ENCODE assay signal across 8 cellular contexts in the genomic region with DNA sequence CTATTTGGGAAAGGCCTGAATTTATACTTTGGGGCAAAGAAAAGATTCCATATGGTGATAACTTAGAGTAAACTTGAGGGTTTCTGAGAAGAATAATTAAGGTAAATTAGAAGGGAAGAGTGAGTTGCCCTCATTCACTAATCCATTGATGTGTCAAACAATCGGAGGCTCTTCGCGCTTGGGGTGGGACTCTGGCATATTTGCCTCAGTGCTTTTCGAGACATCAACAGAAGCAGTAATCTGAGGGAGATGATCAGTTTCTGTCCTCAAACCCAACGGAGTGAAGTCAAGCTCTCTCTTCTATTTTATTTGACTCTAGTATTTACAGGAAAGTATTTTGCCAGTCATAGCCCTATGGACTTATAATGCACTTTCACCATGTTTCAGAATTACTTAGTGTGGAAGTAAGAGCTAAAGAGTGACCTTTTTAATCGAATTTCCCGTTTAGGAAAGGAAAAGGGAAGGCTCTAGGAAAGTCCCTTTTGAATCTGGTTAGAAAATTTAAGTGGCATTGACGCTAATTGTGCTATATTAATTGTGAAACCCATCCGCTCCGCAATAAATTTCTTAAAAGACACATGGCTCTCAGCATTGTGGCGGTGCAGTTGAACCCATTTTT. TPM values are rescaled to one million over a fixed set of nuclear protein-coding genes. Genes with fewer than 3 reads are reported as not detected.
DNase-seq lines count a peak whose midpoint lies in the region; ATAC-seq and TF ChIP-seq lines count a peak whose summit lies in the region.

No MANE protein-coding gene starts in this region.

- H3K4me3 ChIP-seq in BE2C (ENCODE audit: low read depth, low read length) = peak overlapping the region; percentile 96
- peak overlapping the region; percentile 96 for H3K4me3 ChIP-seq in Jurkat, Clone E6-1 (ENCODE audit: low read length)
- H3K4me3 ChIP-seq in breast epithelium = peak overlapping the region; percentile 84 to 95 (median 84)
- peak overlapping the region; percentile 97 for H3K4me3 ChIP-seq in mesodermal cell (ENCODE audit: extremely low read depth, insufficient read depth, low read length, poor library complexity, severe bottlenecking)
- peak overlapping the region; percentile 36 to 58 for H3K4me3 ChIP-seq in aorta (ENCODE audit: low read length in 2 of 2)

- no peaks in the 10 kb centered on the region for H3K4me1 ChIP-seq in BE2C
- no peaks in the 10 kb centered on the region for H3K4me1 ChIP-seq in breast epithelium
- peaks cover 9% of the 10 kb centered on the region for H3K4me1 ChIP-seq in mesodermal cell (ENCODE audit: control insufficient read depth, insufficient read depth, low read length, poor library complexity, severe bottlenecking)
- H3K4me1 ChIP-seq in aorta (ENCODE audit: control insufficient read depth in 1 of 2, insufficient read depth in 2 of 2, low read length in 2 of 2) = no peaks in the 10 kb centered on the region

- WGBS in mesodermal cell (ENCODE audit: insufficient coverage in 2 of 2), 2 experiments = 5 to 20% methylated on average over 6 to 7 of the region's 11 CpGs
- 0 to 3% methylated on average over 11 of the region's 11 CpGs for whole genome bisulfite sequencing in aorta, 2 donors

- TF ChIP-seq POLR2A in breast epithelium (IDR thresholded peaks at IDR 0.05) = no peak

- H3K9me3 ChIP-seq in BE2C (no peaks in the 10 kb centered on the region), breast epithelium (no peaks in the 10 kb centered on the region), mesodermal cell (ENCODE audit: control insufficient read depth, low read length) (no peaks in the 10 kb centered on the region), aorta (ENCODE audit: control insufficient read depth, low read length) (no peaks in the 10 kb centered on the region)

- no peaks in the 10 kb centered on the region for H3K27me3 ChIP-seq in BE2C
- no peaks in the 10 kb centered on the region for H3K27me3 ChIP-seq in breast epithelium
- H3K27me3 ChIP-seq in aorta (ENCODE audit: control insufficient read depth in 1 of 2, insufficient read depth in 2 of 2, low read length in 1 of 2) = no peaks in the 10 kb centered on the region

- intact Hi-C loops in breast epithelium (cut with DNase I; ENCODE audit: low total_unique reads) (loop anchor here (5.0 kb wide), 1 partner anchor 1063 kb away; a partner anchor contains a TSS), aorta (cut with DNase I) (no loop called here)

- ATAC-seq in aorta (ENCODE audit: low FRiP score) (no peak), HG02973 (IDR thresholded peaks at IDR 0.05; ENCODE audit: unreplicated experiment) (no peak)

- H3K36me3 ChIP-seq in BE2C = peaks cover 19% of the 10 kb centered on the region
- H3K36me3 ChIP-seq in breast epithelium = no peaks in the 10 kb centered on the region
- peaks cover 39% of the 10 kb centered on the region for H3K36me3 ChIP-seq in mesodermal cell (ENCODE audit: control insufficient read depth, insufficient read depth, low read length)
- H3K36me3 ChIP-seq in aorta (ENCODE audit: control insufficient read depth in 1 of 2, insufficient read depth in 2 of 2, low read length in 1 of 2) = no peaks in the 10 kb centered on the region

- H3K27ac ChIP-seq in breast epithelium = peak overlapping the region; percentile 55 to 97
- H3K27ac ChIP-seq in mesodermal cell (ENCODE audit: low read depth, low read length, severe bottlenecking) = peak overlapping the region; percentile 91
- H3K27ac ChIP-seq in aorta (ENCODE audit: low read depth in 1 of 2, low read length in 2 of 2) = no peak overlapping the region

- TF ChIP-seq CTCF in BE2C (IDR thresholded peaks at IDR 0.05; ENCODE audit: low read depth, low read length) (no peak), breast epithelium (IDR thresholded peaks at IDR 0.05) (no peak)

- no peak for DNase-seq in BE2C
- DNase-seq in Jurkat, Clone E6-1 (ENCODE audit: low read depth, low spot score) = no peak
- DNase-seq in breast epithelium (ENCODE audit: low spot score in 2 of 2) = no peak
- no peak for DNase-seq in aorta
- DNase-seq in 8988T = no peak
- DNase-seq in ureter (ENCODE audit: low spot score) = no peak

RNA-seq across cellular contexts. Expression of a gene that starts 1.3 kb away (rescaled TPM):
- 91.4 TPM for polyA plus RNA-seq in BE2C (2012; ENCODE audit: insufficient read depth, insufficient read length, low read depth)
- polyA plus RNA-seq in Jurkat, Clone E6-1 (2012; ENCODE audit: insufficient read depth, insufficient read length) = 94.1 TPM
- total RNA-seq in breast epithelium (100 to 1,000 TPM in 2 of 3 donors, 10 to 100 TPM in 1; 82.6 to 101 (median 100) TPM), aorta (10 to 100 TPM; 90.5 to 92.4 TPM), ureter (180 TPM)
- polyA plus RNA-seq in mesodermal cell (2013, experiment 1 of 2) = 94.4 TPM
- 108 TPM for polyA plus RNA-seq in mesodermal cell (2013, experiment 2 of 2)
- polyA plus RNA-seq in aorta = 10 to 100 TPM; 45.8 to 47.6 TPM

RNA-seq across cellular contexts. Expression of a gene that starts 52.9 kb away (rescaled TPM):
- 28.2 TPM for polyA plus RNA-seq in BE2C (2012; ENCODE audit: insufficient read depth, insufficient read length, low read depth)
- polyA plus RNA-seq in Jurkat, Clone E6-1 (2012; ENCODE audit: insufficient read depth, insufficient read length) = 11.1 TPM
- total RNA-seq in breast epithelium = 10 to 100 TPM in 1 of 3 donors, 1 to 10 TPM in 2; 3.4 to 32.8 (median 6.0) TPM
- 48.1 TPM for polyA plus RNA-seq in mesodermal cell (2013, experiment 1 of 2)
- 37.7 TPM for polyA plus RNA-seq in mesodermal cell (2013, experiment 2 of 2)
- total RNA-seq in aorta = 10 to 100 TPM; 13.5 to 20.7 TPM
- 1 to 10 TPM; 5.5 to 6.4 TPM for polyA plus RNA-seq in aorta
- total RNA-seq in ureter = 4.1 TPM

Comparison
In these comparisons a context has a peak if more than half of its experiments do, and no peak if none do; other contexts are left out.
1. H3K4me3 ChIP-seq: peak in every context shown above with its lines; median percentile 97 in mesodermal cell; 96 in BE2C; 96 in Jurkat, Clone E6-1; 84 in breast epithelium; 47 in aorta.
2. H3K27ac ChIP-seq: peak in breast epithelium (2 of 2) and mesodermal cell (single experiment); none in aorta (0 of 2).